ENCODE assay signal across 19 cellular contexts in genomic region chr1:29945426-29945825, GRCh38.
DNase-seq lines count a peak whose midpoint lies in the region; ATAC-seq, FAIRE-seq and TF ChIP-seq lines count a peak whose summit lies in the region.
"Had no signal": no experiment of that assay in that cellular context is flagged by ENCODE, and none has a peak within 500 bp of the region (broad histone marks: within the 10 kb centered on the region; RNA-seq: fewer than 3 reads in every experiment).

No MANE protein-coding gene starts in this region.

- no peak for TF ChIP-seq EP300 in K562 (IDR thresholded peaks at IDR 0.05; ENCODE audit: low read length)

- H3K9ac ChIP-seq in K562 (ENCODE audit: insufficient read depth in 1 of 2, low read depth in 2 of 2, low read length in 2 of 2), result no peak overlapping the region
- H3K9ac ChIP-seq: BLaER1 had no signal

- TF ChIP-seq POLR2A in K562 (conservative IDR thresholded peaks at IDR 0.05), result no peak

- CTCF ChIA-PET in HEK293T (lab: Yijun Ruan, JAX), result no interaction called here
- CTCF ChIA-PET in K562 (lab: Yijun Ruan, JAX; ENCODE audit: low intra/inter-chr PET ratio), result no interaction called here

- POLR2A ChIA-PET in HEK293T (lab: Yijun Ruan, JAX), result no interaction called here
- POLR2A ChIA-PET in K562 (lab: Yijun Ruan, JAX), result interaction anchor here (1.6 kb wide), 1 partner anchor 14 kb away, joined by 9 read pairs; no protein-coding TSS in a partner anchor

- H3K4me2 ChIP-seq in K562 (ENCODE audit: insufficient read depth, low read length), result no peak overlapping the region
- H3K4me2 ChIP-seq: BLaER1 had no signal

- intact Hi-C loops in K562 (cut with micrococcal nuclease), result no loop called here

- no peak overlapping the region for H3K27ac ChIP-seq in K562 (ENCODE audit: extremely low read depth, low read depth, low read length)
- H3K27ac ChIP-seq: 22Rv1, BLaER1 had no signal

- no peaks in the 10 kb centered on the region for H3K9me1 ChIP-seq in K562 (ENCODE audit: control insufficient read depth, insufficient read depth, low read length)

- no peaks in the 10 kb centered on the region for H3K9me3 ChIP-seq in K562 (replicated peaks; ENCODE audit: control insufficient read depth, insufficient read depth, low read depth, low read length)
- H3K9me3 ChIP-seq: BLaER1, Caco-2 had no signal

- no peak for TF ChIP-seq CTCF in AG10803 (conservative IDR thresholded peaks at IDR 0.05; ENCODE audit: low read length)
- TF ChIP-seq CTCF in K562 (IDR thresholded peaks at IDR 0.05 in 2 of 3, conservative IDR thresholded peaks at IDR 0.05 in 1 of 3; ENCODE audit: insufficient read depth in 2 of 3, low read depth in 1 of 3, low read length in 3 of 3), result no peak

- in situ Hi-C loops in K562 (cut with MboI), result no loop called here

- no peaks in the 10 kb centered on the region for H3K27me3 ChIP-seq in K562 (ENCODE audit: control insufficient read depth in 2 of 2, insufficient read depth in 2 of 2, low read length in 2 of 2)
- H3K27me3 ChIP-seq: BLaER1 had no signal

- FAIRE-seq in K562 (lab: Jason Lieb, UNC), result no peak
- FAIRE-seq: GM12878, GM18507, HepG2, HTR-8/SVneo had no signal

- TF ChIP-seq RAD21 in K562 (CRISPR knock-in tag; conservative IDR thresholded peaks at IDR 0.05 in 1 of 2, IDR thresholded peaks at IDR 0.05 in 1 of 2), result no peak

- no peaks in the 10 kb centered on the region for H3K4me1 ChIP-seq in K562 (replicated peaks in 1 of 2; ENCODE audit: control insufficient read depth in 2 of 2, insufficient read depth in 2 of 2, low read length in 2 of 2)
- H3K4me1 ChIP-seq: BLaER1, Caco-2 had no signal

- DNase-seq in AG10803 (ENCODE audit: low read depth) (peak; percentile 2), HEK293T (ENCODE audit: extremely low spot score) (no peak), K562 (ENCODE audit: extremely low read depth in 1 of 4, low spot score in 3 of 4) (no peak), left kidney (ENCODE audit: low read depth, low spot score) (peak; percentile 46), NCI-H1436 (lab: John Stamatoyannopoulos, UW) (no peak), DMS79 treated with DMSO at 0.1 percent for 48 hours (lab: John Stamatoyannopoulos, UW) (no peak)
- DNase-seq: AML-193; Caco-2; CD8-positive, alpha-beta memory T cell; DMS53 had no signal

- no peaks in the 10 kb centered on the region for H3K79me2 ChIP-seq in K562 (ENCODE audit: control insufficient read depth, insufficient read depth, low read length)

- no peak overlapping the region for H3K4me3 ChIP-seq in AG10803 (ENCODE audit: low read length)
- no peak overlapping the region for H3K4me3 ChIP-seq in K562
- H3K4me3 ChIP-seq: BLaER1, GM12878 had no signal

- 3% methylated on average over 10 of the region's 10 CpGs for WGBS in K562 (ENCODE audit: insufficient coverage, low coverage, missing lambda C conversion rate)

- ATAC-seq in K562, result no peak
- no peak for ATAC-seq in GM21528 (IDR thresholded peaks at IDR 0.05; ENCODE audit: low FRiP score, unreplicated experiment)
- no peak for ATAC-seq in esophagus mucosa
- ATAC-seq: GM12878, HCT116, HepG2 had no signal

- no peaks in the 10 kb centered on the region for H3K36me3 ChIP-seq in K562 (ENCODE audit: control insufficient read depth, insufficient read depth, low read length)
- H3K36me3 ChIP-seq: BLaER1 had no signal

- no peak overlapping the region for H2AFZ ChIP-seq in K562 (ENCODE audit: low read depth, low read length)

- BruUV-seq in K562 (replicated peaks; lab: Mats Ljungman, UMichigan), result no TSS peak

- H4K20me1 ChIP-seq in K562 (replicated peaks; ENCODE audit: control insufficient read depth, insufficient read depth, low read length), result no peaks in the 10 kb centered on the region
- H4K20me1 ChIP-seq: BLaER1 had no signal

TF ChIP-seq in HEK293T, 16 proteins besides CTCF, POLR2A, EP300 and RAD21:
- TF ChIP-seq SP1 (IDR thresholded peaks at IDR 0.05), result no peak
- TF ChIP-seq, protein P1, sequence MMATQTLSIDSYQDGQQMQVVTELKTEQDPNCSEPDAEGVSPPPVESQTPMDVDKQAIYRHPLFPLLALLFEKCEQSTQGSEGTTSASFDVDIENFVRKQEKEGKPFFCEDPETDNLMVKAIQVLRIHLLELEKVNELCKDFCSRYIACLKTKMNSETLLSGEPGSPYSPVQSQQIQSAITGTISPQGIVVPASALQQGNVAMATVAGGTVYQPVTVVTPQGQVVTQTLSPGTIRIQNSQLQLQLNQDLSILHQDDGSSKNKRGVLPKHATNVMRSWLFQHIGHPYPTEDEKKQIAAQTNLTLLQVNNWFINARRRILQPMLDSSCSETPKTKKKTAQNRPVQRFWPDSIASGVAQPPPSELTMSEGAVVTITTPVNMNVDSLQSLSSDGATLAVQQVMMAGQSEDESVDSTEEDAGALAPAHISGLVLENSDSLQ (IDR thresholded peaks at IDR 0.05), result peak; percentile 25; the same call in 1 of the 2 replicates

TF ChIP-seq in K562, 482 proteins besides CTCF, POLR2A, EP300 and RAD21:
- TF ChIP-seq, protein P2, sequence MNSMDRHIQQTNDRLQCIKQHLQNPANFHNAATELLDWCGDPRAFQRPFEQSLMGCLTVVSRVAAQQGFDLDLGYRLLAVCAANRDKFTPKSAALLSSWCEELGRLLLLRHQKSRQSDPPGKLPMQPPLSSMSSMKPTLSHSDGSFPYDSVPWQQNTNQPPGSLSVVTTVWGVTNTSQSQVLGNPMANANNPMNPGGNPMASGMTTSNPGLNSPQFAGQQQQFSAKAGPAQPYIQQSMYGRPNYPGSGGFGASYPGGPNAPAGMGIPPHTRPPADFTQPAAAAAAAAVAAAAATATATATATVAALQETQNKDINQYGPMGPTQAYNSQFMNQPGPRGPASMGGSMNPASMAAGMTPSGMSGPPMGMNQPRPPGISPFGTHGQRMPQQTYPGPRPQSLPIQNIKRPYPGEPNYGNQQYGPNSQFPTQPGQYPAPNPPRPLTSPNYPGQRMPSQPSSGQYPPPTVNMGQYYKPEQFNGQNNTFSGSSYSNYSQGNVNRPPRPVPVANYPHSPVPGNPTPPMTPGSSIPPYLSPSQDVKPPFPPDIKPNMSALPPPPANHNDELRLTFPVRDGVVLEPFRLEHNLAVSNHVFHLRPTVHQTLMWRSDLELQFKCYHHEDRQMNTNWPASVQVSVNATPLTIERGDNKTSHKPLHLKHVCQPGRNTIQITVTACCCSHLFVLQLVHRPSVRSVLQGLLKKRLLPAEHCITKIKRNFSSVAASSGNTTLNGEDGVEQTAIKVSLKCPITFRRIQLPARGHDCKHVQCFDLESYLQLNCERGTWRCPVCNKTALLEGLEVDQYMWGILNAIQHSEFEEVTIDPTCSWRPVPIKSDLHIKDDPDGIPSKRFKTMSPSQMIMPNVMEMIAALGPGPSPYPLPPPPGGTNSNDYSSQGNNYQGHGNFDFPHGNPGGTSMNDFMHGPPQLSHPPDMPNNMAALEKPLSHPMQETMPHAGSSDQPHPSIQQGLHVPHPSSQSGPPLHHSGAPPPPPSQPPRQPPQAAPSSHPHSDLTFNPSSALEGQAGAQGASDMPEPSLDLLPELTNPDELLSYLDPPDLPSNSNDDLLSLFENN (IDR thresholded peaks at IDR 0.05; ENCODE audit: low read depth in 2 of 2, low read length in 2 of 2), result no peak
- TF ChIP-seq MEIS2 (IDR thresholded peaks at IDR 0.05; ENCODE audit: partially characterized antibody) (peak; percentile 6), CBX5 (IDR thresholded peaks at IDR 0.05; ENCODE audit: borderline replicate concordance, low read depth) (no peak)

Comparison
In these comparisons a context has a peak if more than half of its experiments do, and no peak if none do; other contexts are left out.
1. DNase-seq: peak in AG10803 (single experiment) and left kidney (single experiment); none in HEK293T (single experiment), K562 (0 of 4), NCI-H1436 (single experiment) and DMS79 treated with DMSO at 0.1 percent for 48 hours (single experiment).